ENCODE assay signal across 14 cellular contexts in the genomic region with DNA sequence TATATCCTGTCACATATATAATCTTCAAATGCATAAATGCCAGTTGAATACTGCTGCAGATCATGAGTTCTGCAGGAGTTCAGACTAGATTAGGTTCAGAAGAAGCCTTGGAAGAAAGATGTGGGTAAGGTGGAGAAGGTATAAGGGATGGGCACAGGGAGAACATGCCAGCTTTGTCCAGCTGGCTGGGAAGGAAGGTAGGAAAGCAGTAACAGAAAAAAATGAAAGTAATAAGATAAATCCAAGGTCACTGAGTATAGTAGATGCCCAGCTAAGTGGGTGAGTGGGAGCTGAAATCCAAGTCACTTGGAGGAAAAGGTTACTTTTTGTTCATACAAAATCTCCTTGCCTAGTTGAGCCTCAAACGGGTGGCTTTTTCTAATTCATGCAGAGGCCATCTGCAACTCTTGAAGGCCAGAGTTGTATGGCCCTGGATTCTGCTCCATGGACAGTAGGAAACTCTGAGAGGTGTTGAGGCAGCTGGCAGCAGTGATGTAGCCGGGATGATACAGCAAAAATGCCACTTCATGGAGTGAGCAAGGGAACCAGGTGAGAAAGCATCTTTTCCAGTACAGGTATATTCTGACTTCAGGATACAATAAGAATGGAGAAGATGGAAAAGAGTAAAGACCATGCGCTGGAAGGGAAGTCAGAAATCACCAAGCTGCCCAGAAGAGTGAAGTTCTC. TPM values are rescaled to one million over a fixed set of nuclear protein-coding genes. Genes with fewer than 3 reads are reported as not detected.
DNase-seq lines count a peak whose midpoint lies in the region; ATAC-seq and TF ChIP-seq lines count a peak whose summit lies in the region.
"Had no signal": no experiment of that assay in that cellular context is flagged by ENCODE, and none has a peak within 500 bp of the region (broad histone marks: within the 10 kb centered on the region; RNA-seq: fewer than 3 reads in every experiment).

No MANE protein-coding gene starts in this region.

- no peak for DNase-seq in activated CD4-positive, alpha-beta T cell treated with anti-CD3 and anti-CD28 coated beads for 36 hours
- no peak for DNase-seq in activated CD4-positive, alpha-beta T cell treated with anti-CD3 and anti-CD28 coated beads for 1 hour
- no peak for DNase-seq in activated T-helper 1 cell treated with anti-CD3 and anti-CD28 coated beads, Interleukin-12 subunit alpha, Interleukin-12 subunit beta, Interleukin-2, Interleukin-4 antibody, amounts not matched to agents 30 ng/mL and 10 ng/mL and 1 ng/mL, durations not matched to agents 14 hours and 24 hours and 36 hours (ENCODE audit: low spot score)
- DNase-seq in naive thymus-derived CD4-positive, alpha-beta T cell = no peak
- DNase-seq in HT-29 (ENCODE audit: low spot score) (no peak), hippocampal formation (lab: John Stamatoyannopoulos, UW) (no peak), amniotic stem cell (lab: John Stamatoyannopoulos, UW) (no peak)
- DNase-seq: activated CD4-positive, alpha-beta T cell treated with anti-CD3 and anti-CD28 coated beads for 4 hours; NCI-H1048; NCI-H345 had no signal

- peak overlapping the region; percentile 94 for H3K27ac ChIP-seq in naive thymus-derived CD4-positive, alpha-beta T cell (ENCODE audit: low read depth, low read length)
- H3K27ac ChIP-seq: tibial nerve had no signal

- H3K4me3 Mint-ChIP-seq in activated CD4-positive, alpha-beta T cell treated with anti-CD3 and anti-CD28 coated beads for 36 hours = peak overlapping the region; percentile 85
- peak overlapping the region; percentile 97 for H3K4me3 Mint-ChIP-seq in activated T-helper 1 cell treated with anti-CD3 and anti-CD28 coated beads, Interleukin-12 subunit alpha, Interleukin-12 subunit beta, Interleukin-2, Interleukin-4 antibody, amounts not matched to agents 30 ng/mL and 10 ng/mL and 1 ng/mL, durations not matched to agents 14 hours and 24 hours and 36 hours
- H3K4me3 Mint-ChIP-seq in naive thymus-derived CD4-positive, alpha-beta T cell = peak overlapping the region; percentile 82 to 99 (median 95)

- no peaks in the 10 kb centered on the region for H3K9me3 Mint-ChIP-seq in activated CD4-positive, alpha-beta T cell treated with anti-CD3 and anti-CD28 coated beads for 36 hours (ENCODE audit: low read depth)
- H3K9me3 Mint-ChIP-seq in activated T-helper 1 cell treated with anti-CD3 and anti-CD28 coated beads, Interleukin-12 subunit alpha, Interleukin-12 subunit beta, Interleukin-2, Interleukin-4 antibody, amounts not matched to agents 30 ng/mL and 10 ng/mL and 1 ng/mL, durations not matched to agents 14 hours and 24 hours and 36 hours = no peaks in the 10 kb centered on the region
- H3K9me3 Mint-ChIP-seq in naive thymus-derived CD4-positive, alpha-beta T cell = peaks cover 0 to 5% (median 0%) of the 10 kb centered on the region in 11 donors

- H3K4me1 ChIP-seq in naive thymus-derived CD4-positive, alpha-beta T cell (ENCODE audit: control insufficient read depth in 2 of 2, insufficient read depth in 2 of 2, low read length in 2 of 2) = peaks cover 76 to 80% of the 10 kb centered on the region in 2 donors

- peak overlapping the region; percentile 32 for H3K4me3 ChIP-seq in GM12875 (ENCODE audit: low read depth, low read length)
- H3K4me3 ChIP-seq in naive thymus-derived CD4-positive, alpha-beta T cell (ENCODE audit: low read length) = peak overlapping the region; percentile 73
- H3K4me3 ChIP-seq: esophagus muscularis mucosa, lung had no signal

- H3K9me3 ChIP-seq in naive thymus-derived CD4-positive, alpha-beta T cell (ENCODE audit: control insufficient read depth in 2 of 3, low read length in 3 of 3) = no peaks in the 10 kb centered on the region
- H3K9me3 ChIP-seq: esophagus muscularis mucosa, tibial nerve had no signal

- ATAC-seq in activated CD4-positive, alpha-beta T cell treated with anti-CD3 and anti-CD28 coated beads for 36 hours = no peak
- ATAC-seq in naive thymus-derived CD4-positive, alpha-beta T cell = no peak

- peaks cover 85% of the 10 kb centered on the region for H3K4me1 Mint-ChIP-seq in activated CD4-positive, alpha-beta T cell treated with anti-CD3 and anti-CD28 coated beads for 36 hours
- H3K4me1 Mint-ChIP-seq in activated T-helper 1 cell treated with anti-CD3 and anti-CD28 coated beads, Interleukin-12 subunit alpha, Interleukin-12 subunit beta, Interleukin-2, Interleukin-4 antibody, amounts not matched to agents 30 ng/mL and 10 ng/mL and 1 ng/mL, durations not matched to agents 14 hours and 24 hours and 36 hours (ENCODE audit: low read depth) = peaks cover 83% of the 10 kb centered on the region
- H3K4me1 Mint-ChIP-seq in naive thymus-derived CD4-positive, alpha-beta T cell = peaks cover 70 to 88% (median 81%) of the 10 kb centered on the region in 7 donors

- no peaks in the 10 kb centered on the region for H3K27me3 ChIP-seq in naive thymus-derived CD4-positive, alpha-beta T cell (ENCODE audit: control insufficient read depth in 2 of 2, insufficient read depth in 2 of 2, low read length in 2 of 2)
- H3K27me3 ChIP-seq: esophagus muscularis mucosa had no signal

- POLR2A ChIA-PET in activated CD4-positive, alpha-beta T cell treated with anti-CD3 and anti-CD28 coated beads for 36 hours (lab: Charles Lee) = no interaction called here
- POLR2A ChIA-PET in naive thymus-derived CD4-positive, alpha-beta T cell (lab: Charles Lee) = interaction anchor here (0.9 to 16.0 kb wide), 8 partner anchors 9 to 82 kb away, joined by 3 to 276 read pairs (median 4); no protein-coding TSS in a partner anchor

- CTCF ChIA-PET in activated CD4-positive, alpha-beta T cell treated with anti-CD3 and anti-CD28 coated beads for 36 hours (lab: Charles Lee) = interaction anchor here (0.5 to 3.1 kb wide), 7 partner anchors 12 to 505 kb away, joined by 3 to 27 read pairs (median 6); no protein-coding TSS in a partner anchor
- CTCF ChIA-PET in naive thymus-derived CD4-positive, alpha-beta T cell (lab: Charles Lee) = interaction anchor here (0.8 to 9.8 kb wide), 6 partner anchors 15 to 54 kb away, joined by 3 to 283 read pairs (median 3); no protein-coding TSS in a partner anchor

- H3K36me3 Mint-ChIP-seq in activated CD4-positive, alpha-beta T cell treated with anti-CD3 and anti-CD28 coated beads for 36 hours (ENCODE audit: low read depth) = peaks cover 44% of the 10 kb centered on the region
- peaks cover 44% of the 10 kb centered on the region for H3K36me3 Mint-ChIP-seq in activated T-helper 1 cell treated with anti-CD3 and anti-CD28 coated beads, Interleukin-12 subunit alpha, Interleukin-12 subunit beta, Interleukin-2, Interleukin-4 antibody, amounts not matched to agents 30 ng/mL and 10 ng/mL and 1 ng/mL, durations not matched to agents 14 hours and 24 hours and 36 hours (ENCODE audit: low read depth)
- peaks cover 10 to 48% (median 18%) of the 10 kb centered on the region in 5 donors for H3K36me3 Mint-ChIP-seq in naive thymus-derived CD4-positive, alpha-beta T cell

- H3K27ac Mint-ChIP-seq in activated CD4-positive, alpha-beta T cell treated with anti-CD3 and anti-CD28 coated beads for 36 hours = peak overlapping the region; percentile 73
- H3K27ac Mint-ChIP-seq in activated T-helper 1 cell treated with anti-CD3 and anti-CD28 coated beads, Interleukin-12 subunit alpha, Interleukin-12 subunit beta, Interleukin-2, Interleukin-4 antibody, amounts not matched to agents 30 ng/mL and 10 ng/mL and 1 ng/mL, durations not matched to agents 14 hours and 24 hours and 36 hours = peak overlapping the region; percentile 98
- peak overlapping the region; percentile 56 to 96 (median 90) for H3K27ac Mint-ChIP-seq in naive thymus-derived CD4-positive, alpha-beta T cell

- H3K27me3 Mint-ChIP-seq in activated CD4-positive, alpha-beta T cell treated with anti-CD3 and anti-CD28 coated beads for 36 hours = no peaks in the 10 kb centered on the region
- H3K27me3 Mint-ChIP-seq in activated T-helper 1 cell treated with anti-CD3 and anti-CD28 coated beads, Interleukin-12 subunit alpha, Interleukin-12 subunit beta, Interleukin-2, Interleukin-4 antibody, amounts not matched to agents 30 ng/mL and 10 ng/mL and 1 ng/mL, durations not matched to agents 14 hours and 24 hours and 36 hours (ENCODE audit: insufficient read depth) = no peaks in the 10 kb centered on the region
- H3K27me3 Mint-ChIP-seq in naive thymus-derived CD4-positive, alpha-beta T cell = no peaks in the 10 kb centered on the region

- intact Hi-C loops in activated CD4-positive, alpha-beta T cell treated with anti-CD3 and anti-CD28 coated beads for 36 hours (cut with DNase I, micrococcal nuclease) = loop anchor here in 1 of 2 experiments (5.0 to 10.0 kb wide), 2 partner anchors 81 to 301 kb away; a partner anchor contains a TSS
- intact Hi-C loops in activated T-helper 1 cell treated with anti-CD3 and anti-CD28 coated beads, Interleukin-12 subunit alpha, Interleukin-12 subunit beta, Interleukin-2, Interleukin-4 antibody, amounts not matched to agents 30 ng/mL and 10 ng/mL and 1 ng/mL, durations not matched to agents 14 hours and 24 hours and 36 hours (cut with micrococcal nuclease) = loop anchor here (5.0 kb wide), 3 partner anchors 131 to 304 kb away; a partner anchor contains a TSS
- intact Hi-C loops in naive thymus-derived CD4-positive, alpha-beta T cell (cut with micrococcal nuclease) = loop anchor here in 1 of 2 donors (2.0 to 10.0 kb wide), 3 partner anchors 13 to 304 kb away; a partner anchor contains a TSS

- TF ChIP-seq CTCF in GM12875 (IDR thresholded peaks at IDR 0.05; ENCODE audit: borderline replicate concordance, insufficient read depth, low read depth, low read length) = no peak

- peaks cover 4 to 15% (median 5%) of the 10 kb centered on the region in 3 experiments for H3K36me3 ChIP-seq in naive thymus-derived CD4-positive, alpha-beta T cell (ENCODE audit: control insufficient read depth in 2 of 3, insufficient read depth in 3 of 3, low read length in 3 of 3)
- H3K36me3 ChIP-seq: esophagus muscularis mucosa, tibial nerve had no signal

RNA-seq across cellular contexts. Expression of a gene that starts 3.4 kb away (rescaled TPM):
- 10 to 100 TPM; 59.9 to 62.0 TPM for total RNA-seq in activated CD4-positive, alpha-beta T cell treated with anti-CD3 and anti-CD28 coated beads for 36 hours
- total RNA-seq in activated T-helper 1 cell treated with anti-CD3 and anti-CD28 coated beads, Interleukin-12 subunit alpha, Interleukin-12 subunit beta, Interleukin-2, Interleukin-4 antibody, amounts not matched to agents 30 ng/mL and 10 ng/mL and 1 ng/mL, durations not matched to agents 14 hours and 24 hours and 36 hours = 78.6 and 81.9 TPM in 2 replicates
- total RNA-seq in naive thymus-derived CD4-positive, alpha-beta T cell = 100 to 1,000 TPM in 4 of 5 experiments, 10 to 100 TPM in 1; 75.0 to 153 (median 140) TPM
- 100 to 1,000 TPM in 1 of 2 donors, 10 to 100 TPM in 1; 94.7 to 135 TPM for polyA plus RNA-seq in naive thymus-derived CD4-positive, alpha-beta T cell
- not detected in 2 replicates for total RNA-seq in HT-29 (2014; rRNA removed; shearing (Covaris generic))

Comparison
In these comparisons a context has a peak if more than half of its experiments do, and no peak if none do; other contexts are left out.
1. RNA of a gene that starts 3.4 kb away (total RNA-seq): 75.0 to 153 TPM in naive thymus-derived CD4-positive, alpha-beta T cell, 78.6 to 81.9 TPM in activated T-helper 1 cell treated with anti-CD3 and anti-CD28 coated beads, Interleukin-12 subunit alpha, Interleukin-12 subunit beta, Interleukin-2, Interleukin-4 antibody, amounts not matched to agents 30 ng/mL and 10 ng/mL and 1 ng/mL, durations not matched to agents 14 hours and 24 hours and 36 hours and 59.9 to 62.0 TPM in activated CD4-positive, alpha-beta T cell treated with anti-CD3 and anti-CD28 coated beads for 36 hours; not detected in HT-29; every median in the first group is over 10 times any median in the second.
2. Peak in every context shown above with its lines, with median percentiles within 50 percentile points of each other: H3K27ac Mint-ChIP-seq and H3K4me3 Mint-ChIP-seq.